Comparison of ENCODE assay signal across 7 cellular contexts in genomic region chr4:186363038-186363437, GRCh38.
DNase-seq lines count a peak whose midpoint lies in the region; ATAC-seq and TF ChIP-seq lines count a peak whose summit lies in the region.
"Not testable (repeated sequence)": the region's sequence is repeated elsewhere in the genome, so short reads cannot be mapped to it uniquely, and the experiment has no call there.

No MANE protein-coding gene starts in this region.

- not testable (repeated sequence) for ATAC-seq in Panc1; activated CD4-positive, alpha-beta T cell treated with anti-CD3 and anti-CD28 coated beads for 36 hours

- not testable (repeated sequence) for H3K36me3 ChIP-seq in Panc1 (ENCODE audit: control insufficient read depth, insufficient read depth, low read length)

- intact Hi-C loops in Panc1 (cut with micrococcal nuclease; ENCODE audit: unreplicated experiment); activated CD4-positive, alpha-beta T cell treated with anti-CD3 and anti-CD28 coated beads for 36 hours (cut with DNase I, micrococcal nuclease): not testable (repeated sequence)

- H3K9me3 Mint-ChIP-seq in H9 (peaks cover 30 to 41% of the 10 kb centered on the region in 2 experiments), chondrocyte (ENCODE audit: low read depth) (peaks cover 26% of the 10 kb centered on the region), neural crest cell (peaks cover 28% of the 10 kb centered on the region)
- H3K9me3 Mint-ChIP-seq in activated CD4-positive, alpha-beta T cell treated with anti-CD3 and anti-CD28 coated beads for 36 hours (ENCODE audit: low read depth): peaks cover 19% of the 10 kb centered on the region

- H2BK120ac ChIP-seq in H9 (ENCODE audit: low read depth, low read length, poor library complexity, severe bottlenecking): not testable (repeated sequence)

- not testable (repeated sequence) for H3K4ac ChIP-seq in H9 (ENCODE audit: low read depth, low read length)

- H3K27ac ChIP-seq in H9 (ENCODE audit: insufficient read length, low read depth, low read length); Panc1 (ENCODE audit: low read length): not testable (repeated sequence)

- not testable (repeated sequence) for H3K23ac ChIP-seq in H9 (ENCODE audit: insufficient read length, low read depth, low read length)

- TF ChIP-seq CTCF in H9 (conservative IDR thresholded peaks at IDR 0.05): peak; percentile 60
- TF ChIP-seq CTCF in LNCaP clone FGC (IDR thresholded peaks at IDR 0.05; ENCODE audit: control insufficient read depth, extremely low read depth, insufficient read depth): peak; percentile 23; the same call in 1 of the 2 replicates
- peak; percentile 47 for TF ChIP-seq CTCF in Panc1 (IDR thresholded peaks at IDR 0.05)
- peak; percentile 23 for TF ChIP-seq CTCF in chondrocyte (IDR thresholded peaks at IDR 0.05)
- TF ChIP-seq CTCF in neural crest cell (conservative IDR thresholded peaks at IDR 0.05): peak; percentile 21

- not testable (repeated sequence) for H3K56ac ChIP-seq in H9 (ENCODE audit: insufficient read length, low read depth, low read length)

- not testable (repeated sequence) for H3K79me1 ChIP-seq in H9 (ENCODE audit: insufficient read depth, low read depth, low read length, poor library complexity, severe bottlenecking)

- CTCF ChIA-PET in Panc1 (lab: Charles Lee): interaction anchor here (0.6 kb wide), 2 partner anchors 111 to 355 kb away, joined by 3 read pairs; no protein-coding TSS in a partner anchor
- CTCF ChIA-PET in activated CD4-positive, alpha-beta T cell treated with anti-CD3 and anti-CD28 coated beads for 36 hours (lab: Charles Lee): not testable (repeated sequence)

- DNase-seq in DMS53 (lab: John Stamatoyannopoulos, UW): peak; percentile 55
- DNase-seq in H9; LNCaP clone FGC (ENCODE audit: low read depth); Panc1 (ENCODE audit: low read depth, low spot score); chondrocyte (ENCODE audit: low spot score); neural crest cell (ENCODE audit: low read depth, low spot score): not testable (repeated sequence)
- DNase-seq in activated CD4-positive, alpha-beta T cell treated with anti-CD3 and anti-CD28 coated beads for 36 hours: peak; percentile 19

- not testable (repeated sequence) for H4K91ac ChIP-seq in H9 (ENCODE audit: insufficient read length, low read depth, low read length)

- not testable (repeated sequence) for H4K20me1 ChIP-seq in H9 (ENCODE audit: control insufficient read depth, insufficient read depth, insufficient read length)

- not testable (repeated sequence) for H3K4me3 Mint-ChIP-seq in H9; activated CD4-positive, alpha-beta T cell treated with anti-CD3 and anti-CD28 coated beads for 36 hours; chondrocyte (ENCODE audit: unreplicated experiment); neural crest cell

- not testable (repeated sequence) for H3K27me3 ChIP-seq in H9 (ENCODE audit: insufficient read depth, low read length); Panc1 (ENCODE audit: control insufficient read depth, insufficient read depth, low read length)

- H3K36me3 Mint-ChIP-seq in H9 (ENCODE audit: insufficient read depth in 1 of 3, low read depth in 3 of 3) (peaks cover 27 to 29% (median 29%) of the 10 kb centered on the region in 3 experiments), chondrocyte (ENCODE audit: low read depth) (peaks cover 10% of the 10 kb centered on the region), neural crest cell (ENCODE audit: low read depth) (peaks cover 18% of the 10 kb centered on the region)
- H3K36me3 Mint-ChIP-seq in activated CD4-positive, alpha-beta T cell treated with anti-CD3 and anti-CD28 coated beads for 36 hours (ENCODE audit: low read depth): not testable (repeated sequence)

- not testable (repeated sequence) for H3K27me3 Mint-ChIP-seq in H9 (ENCODE audit: low read depth); activated CD4-positive, alpha-beta T cell treated with anti-CD3 and anti-CD28 coated beads for 36 hours; chondrocyte (ENCODE audit: low read depth); neural crest cell (ENCODE audit: low read depth)

- WGBS in H9 (ENCODE audit: extremely low coverage, insufficient read length, low lambda C conversion rate): no CpG with 5 or more reads among the region's 6 CpGs

- not testable (repeated sequence) for H2BK12ac ChIP-seq in H9 (ENCODE audit: insufficient read length, low read depth, low read length)

- H2BK5ac ChIP-seq in H9 (ENCODE audit: insufficient read length, low read length): not testable (repeated sequence)

- H3K4me3 ChIP-seq in LNCaP clone FGC (ENCODE audit: low read depth, low read length); Panc1 (ENCODE audit: low read depth in 2 of 2, low read length in 2 of 2): not testable (repeated sequence)

- not testable (repeated sequence) for BruUV-seq in Panc1 (replicated peaks; lab: Mats Ljungman, UMichigan)

- not testable (repeated sequence) for H3K4me1 Mint-ChIP-seq in H9; activated CD4-positive, alpha-beta T cell treated with anti-CD3 and anti-CD28 coated beads for 36 hours; chondrocyte (ENCODE audit: low read depth); neural crest cell

- H3K14ac ChIP-seq in H9 (ENCODE audit: insufficient read depth, low read length): not testable (repeated sequence)

- not testable (repeated sequence) for H3K79me2 ChIP-seq in H9 (ENCODE audit: insufficient read depth, low read length)

- H3K4me1 ChIP-seq in H9 (ENCODE audit: insufficient read depth, low read length); Panc1 (ENCODE audit: control insufficient read depth, insufficient read depth, low read length): not testable (repeated sequence)

- H2BK20ac ChIP-seq in H9 (ENCODE audit: low read depth, low read length, poor library complexity, severe bottlenecking): not testable (repeated sequence)

- POLR2A ChIA-PET in Panc1 (lab: Charles Lee); activated CD4-positive, alpha-beta T cell treated with anti-CD3 and anti-CD28 coated beads for 36 hours (lab: Charles Lee): not testable (repeated sequence)

- H3K4me2 ChIP-seq in H9 (ENCODE audit: insufficient read depth, insufficient read length, low read length): not testable (repeated sequence)

- H4K5ac ChIP-seq in H9 (ENCODE audit: insufficient read length, low read depth, low read length): not testable (repeated sequence)

- not testable (repeated sequence) for H2AFZ ChIP-seq in H9 (ENCODE audit: low read length)

- H4K8ac ChIP-seq in H9 (replicated peaks; ENCODE audit: insufficient read length, low read depth, low read length): not testable (repeated sequence)

- not testable (repeated sequence) for H3K9ac ChIP-seq in H9 (ENCODE audit: extremely low read depth, insufficient read length, low read length)

- H3K9me3 ChIP-seq in H9 (ENCODE audit: control insufficient read depth, low read depth, low read length): peaks cover 17% of the 10 kb centered on the region
- H3K9me3 ChIP-seq in Panc1 (ENCODE audit: control insufficient read depth, insufficient read depth, low read depth, low read length): not testable (repeated sequence)

- H3K27ac Mint-ChIP-seq in H9; activated CD4-positive, alpha-beta T cell treated with anti-CD3 and anti-CD28 coated beads for 36 hours; chondrocyte (ENCODE audit: unreplicated experiment); neural crest cell (ENCODE audit: unreplicated experiment): not testable (repeated sequence)

- H2AK5ac ChIP-seq in H9 (ENCODE audit: insufficient read length, low read length): not testable (repeated sequence)

- not testable (repeated sequence) for H3T11ph ChIP-seq in H9 (ENCODE audit: low read length)

- not testable (repeated sequence) for H3K23me2 ChIP-seq in H9 (ENCODE audit: insufficient read length, low read depth, low read length, poor library complexity, severe bottlenecking)

- H2BK15ac ChIP-seq in H9 (ENCODE audit: low read depth, low read length): not testable (repeated sequence)

- in situ Hi-C loops in Panc1 (cut with HindIII; ENCODE audit: low pct_unique_long_range_greater_than_20kb, low sequenced_read_pairs): not testable (repeated sequence)

- H3K18ac ChIP-seq in H9 (ENCODE audit: insufficient read length, low read depth, low read length): not testable (repeated sequence)
